11 cellular contexts compared by ENCODE assay signal in genomic region chr18:80023173-80023572, GRCh38. TPM values are rescaled to one million over a fixed set of nuclear protein-coding genes. Genes with fewer than 3 reads are reported as not detected.
DNase-seq lines count a peak whose midpoint lies in the region; ATAC-seq and TF ChIP-seq lines count a peak whose summit lies in the region.
"Had no signal": no experiment of that assay in that cellular context is flagged by ENCODE, and none has a peak within 500 bp of the region (broad histone marks: within the 10 kb centered on the region; RNA-seq: fewer than 3 reads in every experiment).

No MANE protein-coding gene starts in this region.

- no peak overlapping the region for H3K4me2 ChIP-seq in IMR-90 (ENCODE audit: low read depth, low read length)

- H3K27me3 ChIP-seq in IMR-90 (ENCODE audit: control insufficient read depth, insufficient read depth, low read length) (no peaks in the 10 kb centered on the region), adipocyte (replicated peaks; ENCODE audit: control insufficient read depth, insufficient read depth, low read length) (no peaks in the 10 kb centered on the region)
- H3K27me3 ChIP-seq: dorsolateral prefrontal cortex had no signal

- H3K4me1 ChIP-seq in IMR-90 (ENCODE audit: control insufficient read depth, insufficient read depth, low read length) (no peaks in the 10 kb centered on the region), adipocyte (ENCODE audit: control insufficient read depth, insufficient read depth, low read length) (peaks cover 6% of the 10 kb centered on the region)

- no peak for TF ChIP-seq POLR2A in IMR-90 (IDR thresholded peaks at IDR 0.05; ENCODE audit: low read depth, low read length)

- peaks cover 73% of the 10 kb centered on the region for H3K9me3 Mint-ChIP-seq in mesothelial cell of epicardium

- intact Hi-C loops in IMR-90 (cut with micrococcal nuclease): no loop called here

- H3K9ac ChIP-seq in IMR-90 (ENCODE audit: low read depth, low read length): no peak overlapping the region
- no peak overlapping the region for H3K9ac ChIP-seq in adipocyte (ENCODE audit: low read length)

- WGBS in IMR-90 (ENCODE audit: extremely low coverage in 2 of 2, insufficient read length in 1 of 2), 2 experiments: no CpG with 5 or more reads among the region's 4 CpGs

- H2BK20ac ChIP-seq in IMR-90 (ENCODE audit: low read depth, low read length): no peak overlapping the region

- TF ChIP-seq RAD21 in IMR-90 (IDR thresholded peaks at IDR 0.05; ENCODE audit: low read length): peak; percentile 12; the same call in 1 of the 2 replicates

- H3K9me3 ChIP-seq in IMR-90 (ENCODE audit: control insufficient read depth, insufficient read depth, low read length) (peaks cover 53% of the 10 kb centered on the region), adipocyte (ENCODE audit: control insufficient read depth, low read length) (peaks cover 50% of the 10 kb centered on the region)

- POLR2A ChIA-PET in IMR-90 (lab: Charles Lee; ENCODE audit: unreplicated experiment): no interaction called here

- H2AK9ac ChIP-seq in IMR-90 (replicated peaks; ENCODE audit: low read depth, low read length, poor library complexity): no peak overlapping the region

- CTCF ChIA-PET in IMR-90 (lab: Yijun Ruan, JAX): no interaction called here

- H3K27ac ChIP-seq in IMR-90 (ENCODE audit: insufficient read depth, low read length): no peak overlapping the region
- H3K27ac ChIP-seq: dorsolateral prefrontal cortex had no signal

- H3K4me1 Mint-ChIP-seq in mesothelial cell of epicardium: no peaks in the 10 kb centered on the region
- H3K4me1 Mint-ChIP-seq: CD4-positive, CD25-positive, alpha-beta regulatory T cell had no signal

- H4K8ac ChIP-seq in IMR-90 (ENCODE audit: low read depth in 2 of 2, low read length in 2 of 2): no peak overlapping the region

- H3K27ac Mint-ChIP-seq in mesothelial cell of epicardium: no peak overlapping the region
- H3K27ac Mint-ChIP-seq: CD4-positive, CD25-positive, alpha-beta regulatory T cell had no signal

- H3K9me1 ChIP-seq in IMR-90 (ENCODE audit: insufficient read depth, low read length): no peaks in the 10 kb centered on the region

- no TSS peak for BruUV-seq in IMR-90 (replicated peaks; lab: Mats Ljungman, UMichigan)

- no peak for TF ChIP-seq CTCF in IMR-90 (conservative IDR thresholded peaks at IDR 0.05; ENCODE audit: low read depth, low read length)
- TF ChIP-seq CTCF in mesothelial cell of epicardium (IDR thresholded peaks at IDR 0.05; ENCODE audit: unreplicated experiment): peak; percentile 56

- H2BK5ac ChIP-seq in IMR-90 (ENCODE audit: low read depth, low read length, poor library complexity, severe bottlenecking): no peak overlapping the region

- H3K56ac ChIP-seq in IMR-90 (ENCODE audit: extremely low read depth, insufficient read depth, low read length): no peak overlapping the region

- no peak overlapping the region for H3K4ac ChIP-seq in IMR-90 (ENCODE audit: low read depth, low read length)

- H2BK120ac ChIP-seq in IMR-90 (ENCODE audit: low read depth, low read length): no peak overlapping the region

- H2AFZ ChIP-seq in IMR-90 (replicated peaks; ENCODE audit: low read length, poor library complexity): no peak overlapping the region

- dilution Hi-C loops in IMR-90 (cut with HindIII; ENCODE audit: low sequenced_read_pairs, unreplicated experiment): no loop called here

- H3K4me3 ChIP-seq in IMR-90 (ENCODE audit: insufficient read depth, low read depth, low read length): no peak overlapping the region
- H3K4me3 ChIP-seq in adipocyte (ENCODE audit: low read length): peak overlapping the region; percentile 20
- H3K4me3 ChIP-seq: dorsolateral prefrontal cortex had no signal

- peaks cover 39% of the 10 kb centered on the region for H3K36me3 Mint-ChIP-seq in mesothelial cell of epicardium

- H2AK5ac ChIP-seq in IMR-90 (ENCODE audit: low read depth, low read length): no peak overlapping the region

- peak; percentile 50 for DNase-seq in activated CD4-positive, alpha-beta T cell treated with anti-CD3 and anti-CD28 coated beads for 48 hours
- DNase-seq in activated CD4-positive, alpha-beta T cell treated with anti-CD3 and anti-CD28 coated beads for 4 hours: no peak
- DNase-seq in IMR-90 (no peak), adipocyte (ENCODE audit: low read depth) (no peak), mesothelial cell of epicardium (ENCODE audit: low spot score in 2 of 2, unreplicated experiment in 2 of 2) (no peak), NCI-H2171 (lab: John Stamatoyannopoulos, UW) (no peak)
- no peak for DNase-seq in effector CD4-positive, alpha-beta T cell
- DNase-seq: activated CD8-positive, alpha-beta memory T cell treated with anti-CD3 and anti-CD28 coated beads, Interleukin-2, amount 50 U/mL, for 48 hours; dorsolateral prefrontal cortex had no signal

- no peak overlapping the region for H3K23ac ChIP-seq in IMR-90 (ENCODE audit: low read depth, low read length)

- in situ Hi-C loops in IMR-90 (cut with MboI; ENCODE audit: low sequenced_read_pairs): no loop called here

- H3K36me3 ChIP-seq in IMR-90 (ENCODE audit: control insufficient read depth, insufficient read depth, low read length) (no peaks in the 10 kb centered on the region), adipocyte (ENCODE audit: control insufficient read depth, insufficient read depth, low read length, severe bottlenecking) (no peaks in the 10 kb centered on the region)

- no peaks in the 10 kb centered on the region for H4K20me1 ChIP-seq in IMR-90 (ENCODE audit: insufficient read depth, low read length)

- no peaks in the 10 kb centered on the region for H3K79me1 ChIP-seq in IMR-90 (ENCODE audit: low read depth in 1 of 2, low read length in 2 of 2)

- no peak overlapping the region for H3K4me3 Mint-ChIP-seq in mesothelial cell of epicardium
- H3K4me3 Mint-ChIP-seq: CD4-positive, CD25-positive, alpha-beta regulatory T cell had no signal

- H3K27me3 Mint-ChIP-seq in mesothelial cell of epicardium (ENCODE audit: low read depth): no peaks in the 10 kb centered on the region
- H3K27me3 Mint-ChIP-seq: CD4-positive, CD25-positive, alpha-beta regulatory T cell had no signal

- H4K91ac ChIP-seq in IMR-90 (ENCODE audit: insufficient read depth, low read depth, low read length): no peak overlapping the region

- H3K14ac ChIP-seq in IMR-90 (replicated peaks; ENCODE audit: low read depth, low read length): no peak overlapping the region

- H4K5ac ChIP-seq in IMR-90 (ENCODE audit: low read depth, low read length): no peak overlapping the region

- ATAC-seq in IMR-90 (ENCODE audit: low read depth): no peak
- ATAC-seq in HG03432 (IDR thresholded peaks at IDR 0.05; ENCODE audit: unreplicated experiment): no peak

- H3K18ac ChIP-seq in IMR-90 (ENCODE audit: low read depth, low read length): no peak overlapping the region

- H2BK15ac ChIP-seq in IMR-90 (ENCODE audit: low read depth, low read length): no peak overlapping the region

TF ChIP-seq in IMR-90, 13 proteins besides CTCF, POLR2A, EP300 and RAD21 (continues in another document):
- TF ChIP-seq MAZ (IDR thresholded peaks at IDR 0.05; ENCODE audit: borderline replicate concordance, low read depth, low read length): no peak
- no peak for TF ChIP-seq BHLHE40 (IDR thresholded peaks at IDR 0.05; ENCODE audit: low read depth, low read length)
- TF ChIP-seq SMC3 (IDR thresholded peaks at IDR 0.05; ENCODE audit: low read depth, low read length): no peak
- no peak for TF ChIP-seq USF2 (IDR thresholded peaks at IDR 0.05; ENCODE audit: low read depth, low read length)
- TF ChIP-seq NFE2L2 (IDR thresholded peaks at IDR 0.05; ENCODE audit: low read depth, low read length): no peak
- TF ChIP-seq CEBPB (IDR thresholded peaks at IDR 0.05; ENCODE audit: low read depth, low read length): no peak
- no peak for TF ChIP-seq MXI1 (IDR thresholded peaks at IDR 0.05; ENCODE audit: borderline replicate concordance, low read depth, low read length)
- no peak for TF ChIP-seq RFX5 (IDR thresholded peaks at IDR 0.05; ENCODE audit: low read depth, low read length)
- TF ChIP-seq CHD1 (IDR thresholded peaks at IDR 0.05; ENCODE audit: low read depth, low read length): no peak
- TF ChIP-seq RCOR1 (IDR thresholded peaks at IDR 0.05; ENCODE audit: insufficient replicate concordance, low read length): no peak
- no peak for TF ChIP-seq FOS (IDR thresholded peaks at IDR 0.05; ENCODE audit: low read depth, low read length)
- TF ChIP-seq ELK1 (IDR thresholded peaks at IDR 0.05; ENCODE audit: borderline replicate concordance, low read depth, low read length): no peak

RNA-seq across cellular contexts. Expression of gene RBFA, which starts 11.1 kb away (rescaled TPM):
- total RNA-seq in IMR-90 (2012; rRNA removed) (21.0 and 25.0 TPM in 2 replicates), mesothelial cell of epicardium (35.3 to 38.3 TPM (median 37.5 TPM) in 3 replicates)
- 37.8 and 38.0 TPM in 2 replicates for polyA plus RNA-seq in IMR-90 (2012; rRNA removed)
- polyA plus RNA-seq in IMR-90 (2012; cell fraction: cytosol; rRNA removed): 25.3 and 38.3 TPM in 2 replicates
- polyA plus RNA-seq in IMR-90 (2012; cell fraction: nucleus; rRNA removed; ENCODE audit: low replicate concordance): 32.7 and 71.5 TPM in 2 replicates

RNA-seq across cellular contexts. Expression of gene TXNL4A, which starts 34.8 kb away (rescaled TPM):
- 38.7 and 72.8 TPM in 2 replicates for total RNA-seq in IMR-90 (2012; rRNA removed)
- polyA plus RNA-seq in IMR-90 (2012; rRNA removed): 103 and 130 TPM in 2 replicates
- 55.2 and 96.9 TPM in 2 replicates for polyA plus RNA-seq in IMR-90 (2012; cell fraction: cytosol; rRNA removed)
- polyA plus RNA-seq in IMR-90 (2012; cell fraction: nucleus; rRNA removed; ENCODE audit: low replicate concordance): 22.7 and 54.6 TPM in 2 replicates
- total RNA-seq in mesothelial cell of epicardium: 77.2 to 79.9 TPM (median 79.5 TPM) in 3 replicates

RNA-seq across cellular contexts. Expression of gene HSBP1L1, which starts 58.7 kb away (rescaled TPM):
- total RNA-seq in IMR-90 (2012; rRNA removed) (7.8 and 8.6 TPM in 2 replicates), mesothelial cell of epicardium (31.8 to 35.4 TPM (median 33.9 TPM) in 3 replicates)
- 14.9 and 18.0 TPM in 2 replicates for polyA plus RNA-seq in IMR-90 (2012; rRNA removed)
- polyA plus RNA-seq in IMR-90 (2012; cell fraction: cytosol; rRNA removed): 18.1 and 26.9 TPM in 2 replicates
- 22.4 and 64.4 TPM in 2 replicates for polyA plus RNA-seq in IMR-90 (2012; cell fraction: nucleus; rRNA removed; ENCODE audit: low replicate concordance)
